Comparison of ENCODE assay signal across 29 cellular contexts in the genomic region with DNA sequence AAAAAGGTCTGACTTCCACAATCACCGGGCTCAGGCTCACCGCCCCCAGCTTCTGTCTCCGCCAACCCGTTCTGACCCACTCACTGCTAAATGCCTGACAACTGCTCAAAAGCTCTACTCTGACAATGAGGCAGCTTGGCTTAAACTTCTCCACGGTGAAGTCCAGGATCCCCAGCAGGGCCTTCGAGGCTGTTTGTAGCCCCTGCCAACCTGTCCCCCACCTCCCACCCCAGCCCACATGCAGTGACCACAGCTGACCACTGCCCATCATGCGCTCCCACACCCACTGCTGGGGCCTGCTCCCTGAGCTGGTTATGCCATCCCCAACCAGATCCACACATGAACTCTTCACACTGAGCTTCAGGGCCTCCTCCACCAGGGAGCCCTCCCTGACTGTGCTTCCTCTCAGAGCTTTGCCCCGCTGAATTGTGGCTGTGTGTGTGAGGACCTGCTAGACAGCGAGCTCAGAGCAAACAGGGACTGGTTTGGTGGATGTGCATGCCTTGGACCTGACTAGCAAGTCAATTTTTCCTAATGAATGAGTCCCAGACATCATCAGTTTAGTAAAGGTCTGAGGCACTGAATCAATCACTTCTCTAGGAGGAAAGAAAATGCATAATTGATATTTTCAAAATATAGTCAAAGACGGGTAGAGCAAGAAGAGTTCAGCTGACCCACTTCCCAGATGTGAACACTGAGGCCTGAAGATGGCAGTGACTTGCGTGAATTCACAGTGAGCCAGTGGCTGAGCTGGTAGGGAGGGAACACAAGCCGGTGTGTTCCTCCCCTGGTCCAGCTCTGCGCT. TPM values are rescaled to one million over a fixed set of nuclear protein-coding genes. Genes with fewer than 3 reads are reported as not detected.
DNase-seq lines count a peak whose midpoint lies in the region; ATAC-seq and TF ChIP-seq lines count a peak whose summit lies in the region.
"Had no signal": no experiment of that assay in that cellular context is flagged by ENCODE, and none has a peak within 500 bp of the region (broad histone marks: within the 10 kb centered on the region; RNA-seq: fewer than 3 reads in every experiment).

No MANE protein-coding gene starts in this region.

- no peak for TF ChIP-seq CTCF in chondrocyte (IDR thresholded peaks at IDR 0.05)
- TF ChIP-seq CTCF in osteoblast (IDR thresholded peaks at IDR 0.05; ENCODE audit: extremely low read depth, low read depth, low read length) = no peak
- no peak for TF ChIP-seq CTCF in omental fat pad (IDR thresholded peaks at IDR 0.05)

- no peaks in the 10 kb centered on the region for H3K27me3 Mint-ChIP-seq in CD4-positive, CD25-positive, alpha-beta regulatory T cell
- no peaks in the 10 kb centered on the region for H3K27me3 Mint-ChIP-seq in chondrocyte (ENCODE audit: low read depth)
- H3K27me3 Mint-ChIP-seq: activated naive CD8-positive, alpha-beta T cell; effector memory CD8-positive, alpha-beta T cell had no signal

- peaks cover 21% of the 10 kb centered on the region for H3K79me2 ChIP-seq in osteoblast (ENCODE audit: insufficient read depth, low read length)

- H3K9me3 Mint-ChIP-seq in CD4-positive, CD25-positive, alpha-beta regulatory T cell = no peaks in the 10 kb centered on the region
- H3K9me3 Mint-ChIP-seq in chondrocyte (ENCODE audit: low read depth) = no peaks in the 10 kb centered on the region
- H3K9me3 Mint-ChIP-seq: effector memory CD8-positive, alpha-beta T cell; naive thymus-derived CD8-positive, alpha-beta T cell had no signal

- DNase-seq in 8988T (peak; percentile 13), chondrocyte (ENCODE audit: low spot score) (peak; percentile 38), osteoblast (ENCODE audit: insufficient read length, low spot score, missing footprints) (peak; percentile 77), SKM-1 (lab: John Stamatoyannopoulos, UW; ENCODE audit: unreplicated experiment) (no peak), NCI-H748 (lab: John Stamatoyannopoulos, UW; ENCODE audit: unreplicated experiment) (no peak), omental fat pad (ENCODE audit: low spot score) (no peak)
- no peak for DNase-seq in CD4-positive, CD25-positive, alpha-beta regulatory T cell
- DNase-seq in stimulated activated CD8-positive, alpha-beta memory T cell treated with anti-CD3 and anti-CD28 coated beads, Interleukin-4, amount 100 ng/mL, for 48 hours = no peak
- DNase-seq: activated CD4-positive, alpha-beta T cell treated with anti-CD3 and anti-CD28 coated beads for 4 hours; activated effector memory CD4-positive, alpha-beta T cell treated with Interleukin-2 at 50 U/mL for 16 hours; anterior cingulate cortex; colonic mucosa; effector memory CD8-positive, alpha-beta T cell; MM.1S; NCI-H1417; NCI-H2081 treated with DMSO at 0.1 percent for 48 hours; NCI-H226; NCI-H526 treated with DMSO at 0.1 percent for 48 hours; occipital lobe; PC-9; SHP77; stomach; thyroid gland had no signal

- H3K36me3 ChIP-seq in CD4-positive, CD25-positive, alpha-beta regulatory T cell (ENCODE audit: control insufficient read depth, insufficient read depth, low read length) = peaks cover 38% of the 10 kb centered on the region
- H3K36me3 ChIP-seq in osteoblast (ENCODE audit: insufficient read depth, low read length) = peaks cover 43% of the 10 kb centered on the region
- H3K36me3 ChIP-seq: colonic mucosa, HAP-1, thyroid gland had no signal

- H3K27me3 ChIP-seq in CD4-positive, CD25-positive, alpha-beta regulatory T cell (ENCODE audit: control insufficient read depth, insufficient read depth, low read length) = no peaks in the 10 kb centered on the region
- H3K27me3 ChIP-seq in osteoblast (ENCODE audit: insufficient read depth, low read length) = no peaks in the 10 kb centered on the region
- H3K27me3 ChIP-seq: colonic mucosa, thyroid gland had no signal

- no peak for ATAC-seq in CD4-positive, CD25-positive, alpha-beta regulatory T cell (ENCODE audit: low read depth in 2 of 2)
- ATAC-seq in omental fat pad (ENCODE audit: low FRiP score) = no peak
- ATAC-seq: effector memory CD8-positive, alpha-beta T cell; naive thymus-derived CD8-positive, alpha-beta T cell had no signal

- H3K36me3 Mint-ChIP-seq in CD4-positive, CD25-positive, alpha-beta regulatory T cell = no peaks in the 10 kb centered on the region
- H3K36me3 Mint-ChIP-seq in chondrocyte (ENCODE audit: low read depth) = peaks cover 41% of the 10 kb centered on the region
- H3K36me3 Mint-ChIP-seq: activated naive CD8-positive, alpha-beta T cell; naive thymus-derived CD8-positive, alpha-beta T cell had no signal

- H3K4me3 ChIP-seq in CD4-positive, CD25-positive, alpha-beta regulatory T cell (ENCODE audit: low read depth, low read length) = no peak overlapping the region
- H3K4me3 ChIP-seq in osteoblast (ENCODE audit: insufficient read depth, low read length) = no peak overlapping the region
- H3K4me3 ChIP-seq: colonic mucosa, HAP-1, PC-9, skin epidermis, stomach, thyroid gland had no signal

- no peak overlapping the region for H3K27ac ChIP-seq in CD4-positive, CD25-positive, alpha-beta regulatory T cell (ENCODE audit: insufficient read depth, low read length, poor library complexity, severe bottlenecking)
- H3K27ac ChIP-seq in osteoblast (ENCODE audit: low read depth, low read length) = no peak overlapping the region
- H3K27ac ChIP-seq: colonic mucosa, HL-60, PC-9, skin epidermis, stomach, thyroid gland had no signal

- H2AFZ ChIP-seq in osteoblast (ENCODE audit: low read length) = no peak overlapping the region
- H2AFZ ChIP-seq: PC-9 had no signal

- H4K20me1 ChIP-seq in osteoblast (ENCODE audit: insufficient read depth, low read length) = peaks cover 16% of the 10 kb centered on the region

- H3K27ac Mint-ChIP-seq in CD4-positive, CD25-positive, alpha-beta regulatory T cell = peak overlapping the region; percentile 38 to 98 (median 42)
- H3K27ac Mint-ChIP-seq in chondrocyte (ENCODE audit: unreplicated experiment) = peak overlapping the region; percentile 62
- H3K27ac Mint-ChIP-seq: activated naive CD8-positive, alpha-beta T cell had no signal

- H3K4me2 ChIP-seq in osteoblast (ENCODE audit: insufficient read depth, low read length) = no peak overlapping the region
- H3K4me2 ChIP-seq: PC-9 had no signal

- H3K9me3 ChIP-seq in CD4-positive, CD25-positive, alpha-beta regulatory T cell (ENCODE audit: control insufficient read depth in 2 of 2, low read length in 2 of 2) = no peaks in the 10 kb centered on the region
- no peaks in the 10 kb centered on the region for H3K9me3 ChIP-seq in osteoblast (ENCODE audit: low read depth, low read length)
- H3K9me3 ChIP-seq: colonic mucosa, HAP-1, stomach, thyroid gland had no signal

- H3K4me3 Mint-ChIP-seq in CD4-positive, CD25-positive, alpha-beta regulatory T cell = peak overlapping the region in 1 of 4 donors; percentile 19
- H3K4me3 Mint-ChIP-seq in chondrocyte (ENCODE audit: unreplicated experiment) = no peak overlapping the region
- H3K4me3 Mint-ChIP-seq: activated naive CD8-positive, alpha-beta T cell; effector memory CD8-positive, alpha-beta T cell; naive thymus-derived CD8-positive, alpha-beta T cell had no signal

- H3K4me1 ChIP-seq in CD4-positive, CD25-positive, alpha-beta regulatory T cell (ENCODE audit: control insufficient read depth, insufficient read depth, low read length, poor library complexity, severe bottlenecking) = peaks cover 41% of the 10 kb centered on the region
- H3K4me1 ChIP-seq in osteoblast (ENCODE audit: insufficient read depth, low read length) = peaks cover 17% of the 10 kb centered on the region
- H3K4me1 ChIP-seq: colonic mucosa, HAP-1 had no signal

- peaks cover 6 to 51% (median 34%) of the 10 kb centered on the region in 4 donors for H3K4me1 Mint-ChIP-seq in CD4-positive, CD25-positive, alpha-beta regulatory T cell
- peaks cover 72% of the 10 kb centered on the region for H3K4me1 Mint-ChIP-seq in chondrocyte (ENCODE audit: low read depth)

RNA-seq across cellular contexts. Expression of a gene that starts 7.7 kb away (rescaled TPM):
- total RNA-seq in CD4-positive, CD25-positive, alpha-beta regulatory T cell = 71.4 TPM
- polyA plus RNA-seq in CD4-positive, CD25-positive, alpha-beta regulatory T cell = 1 to 10 TPM; 5.0 to 9.6 (median 5.9) TPM
- 113 to 367 TPM (median 367 TPM) in 3 replicates for total RNA-seq in chondrocyte
- 37.6 and 41.3 TPM in 2 replicates for total RNA-seq in osteoblast
- 100 to 1,000 TPM in 1 of 4 donors, 10 to 100 TPM in 3; 18.7 to 222 (median 68.7) TPM for total RNA-seq in omental fat pad
- total RNA-seq: G401, PC-9 had no signal
- polyA plus RNA-seq: naive thymus-derived CD8-positive, alpha-beta T cell had no signal

Comparison
In these comparisons a context has a peak if more than half of its experiments do, and no peak if none do; other contexts are left out.
1. DNase-seq: peak in 8988T (single experiment), chondrocyte (single experiment) and osteoblast (single experiment); none in CD4-positive, CD25-positive, alpha-beta regulatory T cell (0 of 3), stimulated activated CD8-positive, alpha-beta memory T cell treated with anti-CD3 and anti-CD28 coated beads, Interleukin-4, amount 100 ng/mL, for 48 hours (single experiment), SKM-1 (single experiment), NCI-H748 (single experiment) and omental fat pad (single experiment).